In the genomic region with DNA sequence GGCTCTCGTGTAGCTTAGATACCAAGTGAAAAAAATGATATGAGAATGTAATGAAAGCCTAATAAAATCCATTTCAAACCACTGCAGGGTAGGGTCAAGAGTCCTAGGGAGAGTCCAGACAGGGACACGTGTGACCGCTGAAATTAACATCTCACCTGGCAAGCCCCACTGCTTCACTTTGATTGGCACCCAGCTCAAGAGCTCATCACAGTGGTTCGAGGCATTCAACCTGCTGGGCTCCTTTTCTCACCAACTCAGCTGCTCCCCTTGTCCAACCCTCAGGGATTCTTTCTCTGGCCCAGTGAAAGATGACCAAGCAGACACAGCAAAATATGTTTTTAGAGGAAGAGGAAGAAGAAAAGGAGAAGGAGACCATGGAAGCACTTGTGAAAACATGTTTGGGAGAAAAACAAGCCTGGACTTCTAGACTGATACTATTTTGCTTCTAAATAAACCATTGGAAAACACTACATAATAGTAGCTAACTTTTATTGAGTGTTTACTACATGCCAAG, we compare ENCODE assay signal across 22 cellular contexts.
"Had no signal": no experiment of that assay in that cellular context is flagged by ENCODE, and none has a peak within 500 bp of the region (broad histone marks: within the 10 kb centered on the region; RNA-seq: fewer than 3 reads in every experiment).

No MANE protein-coding gene starts in this region.

- DNase-seq: activated B cell treated with CpG ODN at 0.5 μM for 24 hours; activated CD4-positive, alpha-beta T cell treated with anti-CD3 and anti-CD28 coated beads for 4 hours; activated CD4-positive, alpha-beta T cell treated with anti-CD3 and anti-CD28 coated beads, Interleukin-2, amount 50 U/mL, for 48 hours; activated naive CD4-positive, alpha-beta T cell treated with Interleukin-2 at 50 U/mL for 16 hours; activated naive CD8-positive, alpha-beta T cell treated with anti-CD3 and anti-CD28 coated beads for 36 hours; activated T-cell treated with anti-CD3 and anti-CD28 coated beads, Interleukin-2, amount 50 U/mL, for 48 hours; esophagus squamous epithelium; heart right ventricle; kidney; mammary epithelial cell; midbrain; pancreas; right lobe of liver; small intestine; stimulated activated CD4-positive, alpha-beta T cell treated with anti-CD3 and anti-CD28 coated beads, Interleukin-2, amount 100 ng/mL, for 48 hours; stimulated activated CD8-positive, alpha-beta memory T cell treated with anti-CD3 and anti-CD28 coated beads, Interleukin-4, amount 100 ng/mL, for 48 hours; stimulated activated naive B cell treated with anti-CD40 and anti-IgM and Interleukin-4, amounts not matched to agents 10 μg/mL and 1 μg/mL and 100 μg/mL, for 72 hours; T1000 had no signal

- H3K36me3 ChIP-seq: esophagus squamous epithelium, gastroesophageal sphincter, heart right ventricle, pancreas, right lobe of liver, thoracic aorta, vagina had no signal

- H3K9me3 ChIP-seq: esophagus squamous epithelium, gastroesophageal sphincter, heart right ventricle, pancreas, right lobe of liver, thoracic aorta, vagina had no signal

- H3K4me3 ChIP-seq: esophagus squamous epithelium, gastroesophageal sphincter, heart right ventricle, pancreas, right lobe of liver, thoracic aorta, vagina had no signal

- H3K27me3 ChIP-seq: esophagus squamous epithelium, gastroesophageal sphincter, heart right ventricle, pancreas, right lobe of liver, vagina had no signal

- H3K4me1 ChIP-seq: pancreas, right lobe of liver, vagina had no signal

- H3K27ac ChIP-seq: esophagus squamous epithelium, pancreas, right lobe of liver, thoracic aorta, vagina had no signal

- FAIRE-seq: astrocyte, kidney, pancreas had no signal
